Comparison of ENCODE assay signal across 21 cellular contexts in genomic region chr21:29367335-29367734, GRCh38.
"Had no signal": no experiment of that assay in that cellular context is flagged by ENCODE, and none has a peak within 500 bp of the region (broad histone marks: within the 10 kb centered on the region; RNA-seq: fewer than 3 reads in every experiment).

No MANE protein-coding gene starts in this region.

- H3K4me3 ChIP-seq: K562, SJSA1, SK-N-MC had no signal

- H3K27ac ChIP-seq: KMS-11, SJSA1, SK-N-MC had no signal

- H3K9me3 Mint-ChIP-seq: IgD-negative memory B cell had no signal

- H3K27me3 ChIP-seq: SJSA1 had no signal

- H3K9me3 ChIP-seq: SJSA1 had no signal

- H3K4me2 ChIP-seq: KMS-11 had no signal

- H3K9ac ChIP-seq: KMS-11 had no signal

- H3K4me1 ChIP-seq: SJSA1 had no signal

- H3K27me3 Mint-ChIP-seq: IgD-negative memory B cell had no signal

- ATAC-seq: HepG2, K562 had no signal

- DNase-seq: Kasumi-1, MM.1S, NCI-H1092 treated with DMSO at 0.1 percent for 48 hours, NCI-H1436, NCI-H187, NCI-H2029, NCI-H2081 treated with DMSO at 0.1 percent for 48 hours, NCI-H226, NCI-H446, NCI-H510A, NCI-H524 treated with DMSO at 0.1 percent for 48 hours, NCI-H774, Right ventricle myocardium superior, RPMI8226, SIG-M5 had no signal
